31 cellular contexts compared by ENCODE assay signal in the genomic region with DNA sequence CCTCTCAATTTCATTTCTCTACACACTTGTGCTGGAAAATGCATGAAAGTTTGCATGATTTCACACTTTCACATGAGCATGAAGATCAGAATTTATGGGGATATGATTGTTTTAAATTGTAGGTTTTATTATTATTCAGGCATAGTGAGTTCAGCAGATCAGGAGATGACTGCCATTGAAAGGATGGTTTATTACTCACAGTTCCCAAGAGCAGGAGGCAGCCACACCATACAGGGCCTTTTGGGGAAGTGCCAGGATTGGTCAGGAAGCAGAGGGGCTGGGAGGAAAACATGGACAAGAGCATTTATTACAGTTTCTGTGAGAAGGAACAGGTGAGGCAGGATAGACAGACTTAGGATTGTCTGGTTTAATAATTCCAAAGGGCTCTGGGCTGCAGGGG.
"Had no signal": no experiment of that assay in that cellular context is flagged by ENCODE, and none has a peak within 500 bp of the region (broad histone marks: within the 10 kb centered on the region; RNA-seq: fewer than 3 reads in every experiment).

No MANE protein-coding gene starts in this region.

- H3K4me1 ChIP-seq: adrenal gland, colonic mucosa, gastroesophageal sphincter had no signal

- ATAC-seq: activated CD4-positive, alpha-beta T cell treated with anti-CD3 and anti-CD28 coated beads for 36 hours; activated CD8-positive, alpha-beta memory T cell treated with anti-CD3 and anti-CD28 coated beads, Interleukin-2, amount 10 ng/mL, durations not matched to agents 7 days and 5 days; activated CD8-positive, alpha-beta T cell treated with anti-CD3 and anti-CD28 coated beads, Interleukin-2, amount 10 ng/mL, durations not matched to agents 7 days and 5 days; activated naive CD8-positive, alpha-beta T cell treated with anti-CD3 and anti-CD28 coated beads, Interleukin-2, amount 50 U/mL, for 24 hours; body of pancreas; gastroesophageal sphincter; heart right ventricle had no signal

- H3K36me3 ChIP-seq: adrenal gland, cardiac muscle cell, colonic mucosa, esophagus squamous epithelium, gastroesophageal sphincter, heart right ventricle had no signal

- H3K27ac ChIP-seq: adrenal gland, body of pancreas, cardiac muscle cell, colonic mucosa, epithelial cell of prostate, esophagus squamous epithelium, gastroesophageal sphincter, heart right ventricle had no signal

- DNase-seq: activated CD4-positive, alpha-beta memory T cell treated with anti-CD3 and anti-CD28 coated beads for 36 hours; activated CD4-positive, alpha-beta T cell treated with anti-CD3 and anti-CD28 coated beads for 36 hours; activated CD4-positive, alpha-beta T cell treated with anti-CD3 and anti-CD28 coated beads, Interleukin-2, amount 10 ng/mL, durations not matched to agents 24 days and 14 days; activated CD4-positive, CD25-positive, alpha-beta regulatory T cell; activated CD4-positive, CD25-positive, alpha-beta regulatory T cell treated with anti-CD3 and anti-CD28 coated beads, Interleukin-2, amount 50 U/mL, for 72 hours; activated CD8-positive, alpha-beta memory T cell treated with anti-CD3 and anti-CD28 coated beads, Interleukin-2, amount 10 ng/mL, durations not matched to agents 7 days and 5 days; activated CD8-positive, alpha-beta memory T cell treated with anti-CD3 and anti-CD28 coated beads, Interleukin-2, amount 50 U/mL, for 4 hours; activated CD8-positive, alpha-beta T cell treated with anti-CD3 and anti-CD28 coated beads, Interleukin-2, amount 10 ng/mL, durations not matched to agents 7 days and 5 days; activated effector memory CD4-positive, alpha-beta T cell treated with anti-CD3 and anti-CD28 coated beads, Interleukin-2, amount 50 U/mL, for 16 hours; activated naive CD4-positive, alpha-beta T cell treated with anti-CD3 and anti-CD28 coated beads for 36 hours; activated naive CD8-positive, alpha-beta T cell treated with anti-CD3 and anti-CD28 coated beads for 36 hours; activated naive CD8-positive, alpha-beta T cell treated with anti-CD3 and anti-CD28 coated beads, Interleukin-2, amount 50 U/mL, for 24 hours; activated T-cell treated with anti-CD3 and anti-CD28 coated beads, Interleukin-2, amount 50 U/mL, for 1 hour; activated T-cell treated with anti-CD3 and anti-CD28 coated beads, Interleukin-2, amount 50 U/mL, for 48 hours; adrenal gland; amygdala; aorta; body of pancreas; central memory CD4-positive, alpha-beta T cell; cerebellar nuclear complex; colonic mucosa; effector CD8-positive, alpha-beta T cell; esophagus squamous epithelium; foreskin melanocyte; heart right ventricle; T-helper 2 cell had no signal

- H3K27me3 ChIP-seq: adrenal gland, body of pancreas, cardiac muscle cell, colonic mucosa, gastroesophageal sphincter, heart right ventricle had no signal

- H3K4me3 ChIP-seq: adrenal gland, body of pancreas, cardiac muscle cell, colonic mucosa, esophagus squamous epithelium, gastroesophageal sphincter, heart right ventricle had no signal

- FAIRE-seq: endometrium, endothelial cell of umbilical vein had no signal

- H3K9me3 ChIP-seq: adrenal gland, body of pancreas, colonic mucosa had no signal
